ENCODE assay signal across 37 cellular contexts in genomic region chr2:5970347-5970746, GRCh38.
"Had no signal": no experiment of that assay in that cellular context is flagged by ENCODE, and none has a peak within 500 bp of the region (broad histone marks: within the 10 kb centered on the region; RNA-seq: fewer than 3 reads in every experiment).

No MANE protein-coding gene starts in this region.

- H3K4me3 ChIP-seq: adrenal gland, ascending aorta, body of pancreas, breast epithelium, cardiac muscle cell had no signal

- H3K36me3 Mint-ChIP-seq: activated naive CD4-positive, alpha-beta T cell treated with anti-CD3 and anti-CD28 coated beads, Interleukin-2, amount 10 ng/mL, durations not matched to agents 7 days and 5 days; activated naive CD4-positive, alpha-beta T cell treated with anti-CD3 and anti-CD28 coated beads, Interleukin-2, amount 50 U/mL, for 24 hours; activated naive CD8-positive, alpha-beta T cell; activated naive CD8-positive, alpha-beta T cell treated with anti-CD3 and anti-CD28 coated beads for 36 hours; activated naive CD8-positive, alpha-beta T cell treated with anti-CD3 and anti-CD28 coated beads, Interleukin-2, amount 10 ng/mL, durations not matched to agents 7 days and 5 days had no signal

- H3K9me3 Mint-ChIP-seq: activated naive CD4-positive, alpha-beta T cell treated with anti-CD3 and anti-CD28 coated beads for 36 hours; activated naive CD8-positive, alpha-beta T cell treated with anti-CD3 and anti-CD28 coated beads for 36 hours; activated T-helper 1 cell treated with anti-CD3 and anti-CD28 coated beads, Interleukin-12 subunit alpha, Interleukin-12 subunit beta, Interleukin-2, Interleukin-4 antibody, amounts not matched to agents 30 ng/mL and 10 ng/mL and 1 ng/mL, durations not matched to agents 14 hours and 24 hours and 36 hours; activated T-helper 17 cell treated with anti-CD3 and anti-CD28 coated beads, Interleukin-2, amount 50 U/mL, for 72 hours had no signal

- H3K4me1 Mint-ChIP-seq: activated naive CD4-positive, alpha-beta T cell treated with anti-CD3 and anti-CD28 coated beads, Interleukin-2, amount 10 ng/mL, durations not matched to agents 7 days and 5 days; activated naive CD4-positive, alpha-beta T cell treated with anti-CD3 and anti-CD28 coated beads, Interleukin-2, amount 50 U/mL, for 24 hours; activated naive CD8-positive, alpha-beta T cell treated with anti-CD3 and anti-CD28 coated beads for 36 hours; activated naive CD8-positive, alpha-beta T cell treated with anti-CD3 and anti-CD28 coated beads, Interleukin-2, amount 10 ng/mL, durations not matched to agents 7 days and 5 days; activated naive CD8-positive, alpha-beta T cell treated with anti-CD3 and anti-CD28 coated beads, Interleukin-2, amount 50 U/mL, for 24 hours; activated T-helper 17 cell treated with anti-CD3 and anti-CD28 coated beads, Interleukin-2, amount 50 U/mL, for 72 hours; central memory CD8-positive, alpha-beta T cell had no signal

- H3K27ac ChIP-seq: adrenal gland, ascending aorta, body of pancreas, brain microvascular endothelial cell, breast epithelium, cardiac muscle cell had no signal

- H3K36me3 ChIP-seq: adrenal gland, ascending aorta, brain microvascular endothelial cell, breast epithelium, cardiac muscle cell had no signal

- H3K27me3 Mint-ChIP-seq: activated naive CD4-positive, alpha-beta T cell treated with anti-CD3 and anti-CD28 coated beads, Interleukin-2, amount 10 ng/mL, durations not matched to agents 7 days and 5 days; activated naive CD4-positive, alpha-beta T cell treated with anti-CD3 and anti-CD28 coated beads, Interleukin-2, amount 50 U/mL, for 24 hours; activated naive CD8-positive, alpha-beta T cell; activated naive CD8-positive, alpha-beta T cell treated with anti-CD3 and anti-CD28 coated beads for 36 hours; activated naive CD8-positive, alpha-beta T cell treated with anti-CD3 and anti-CD28 coated beads, Interleukin-2, amount 10 ng/mL, durations not matched to agents 7 days and 5 days; activated naive CD8-positive, alpha-beta T cell treated with anti-CD3 and anti-CD28 coated beads, Interleukin-2, amount 50 U/mL, for 24 hours; activated T-helper 17 cell treated with anti-CD3 and anti-CD28 coated beads, Interleukin-2, amount 50 U/mL, for 72 hours; central memory CD8-positive, alpha-beta T cell had no signal

- H3K27me3 ChIP-seq: adrenal gland, ascending aorta, body of pancreas, brain microvascular endothelial cell, breast epithelium, cardiac muscle cell had no signal

- H3K4me1 ChIP-seq: adrenal gland, ascending aorta, body of pancreas, breast epithelium had no signal

- H3K4me3 Mint-ChIP-seq: activated naive CD4-positive, alpha-beta T cell treated with anti-CD3 and anti-CD28 coated beads for 36 hours; activated naive CD4-positive, alpha-beta T cell treated with anti-CD3 and anti-CD28 coated beads, Interleukin-2, amount 10 ng/mL, durations not matched to agents 7 days and 5 days; activated naive CD4-positive, alpha-beta T cell treated with anti-CD3 and anti-CD28 coated beads, Interleukin-2, amount 50 U/mL, for 24 hours; activated naive CD8-positive, alpha-beta T cell; activated naive CD8-positive, alpha-beta T cell treated with anti-CD3 and anti-CD28 coated beads for 36 hours; activated naive CD8-positive, alpha-beta T cell treated with anti-CD3 and anti-CD28 coated beads, Interleukin-2, amount 10 ng/mL, durations not matched to agents 7 days and 5 days; activated naive CD8-positive, alpha-beta T cell treated with anti-CD3 and anti-CD28 coated beads, Interleukin-2, amount 50 U/mL, for 24 hours; activated T-cell treated with anti-CD3 and anti-CD28 coated beads, Interleukin-2, amount 50 U/mL, for 4 hours; activated T-cell treated with anti-CD3 and anti-CD28 coated beads, Interleukin-2, amount 50 U/mL, for 72 hours; activated T-helper 1 cell treated with anti-CD3 and anti-CD28 coated beads, Interleukin-12 subunit alpha, Interleukin-12 subunit beta, Interleukin-2, Interleukin-4 antibody, amounts not matched to agents 30 ng/mL and 10 ng/mL and 1 ng/mL, durations not matched to agents 14 hours and 24 hours and 36 hours; activated T-helper 17 cell treated with anti-CD3 and anti-CD28 coated beads, Interleukin-2, amount 50 U/mL, for 72 hours; brain; central memory CD8-positive, alpha-beta T cell had no signal

- H3K9me3 ChIP-seq: adrenal gland, ascending aorta, body of pancreas, breast epithelium had no signal

- ATAC-seq: activated naive CD4-positive, alpha-beta T cell treated with anti-CD3 and anti-CD28 coated beads, Interleukin-2, amount 50 U/mL, for 72 hours; activated naive CD8-positive, alpha-beta T cell treated with anti-CD3 and anti-CD28 coated beads, Interleukin-2, amount 50 U/mL, for 24 hours; activated T-cell treated with anti-CD3 and anti-CD28 coated beads, Interleukin-2, amount 50 U/mL, for 4 hours; activated T-cell treated with anti-CD3 and anti-CD28 coated beads, Interleukin-2, amount 50 U/mL, for 72 hours; activated T-helper 17 cell treated with anti-CD3 and anti-CD28 coated beads, Interleukin-2, amount 50 U/mL, for 72 hours; body of pancreas had no signal

- H3K27ac Mint-ChIP-seq: activated naive CD4-positive, alpha-beta T cell treated with anti-CD3 and anti-CD28 coated beads for 36 hours; activated naive CD4-positive, alpha-beta T cell treated with anti-CD3 and anti-CD28 coated beads, Interleukin-2, amount 10 ng/mL, durations not matched to agents 7 days and 5 days; activated naive CD4-positive, alpha-beta T cell treated with anti-CD3 and anti-CD28 coated beads, Interleukin-2, amount 50 U/mL, for 24 hours; activated naive CD4-positive, alpha-beta T cell treated with anti-CD3 and anti-CD28 coated beads, Interleukin-2, amount 50 U/mL, for 72 hours; activated naive CD8-positive, alpha-beta T cell; activated naive CD8-positive, alpha-beta T cell treated with anti-CD3 and anti-CD28 coated beads for 36 hours; activated naive CD8-positive, alpha-beta T cell treated with anti-CD3 and anti-CD28 coated beads, Interleukin-2, amount 10 ng/mL, durations not matched to agents 7 days and 5 days; activated naive CD8-positive, alpha-beta T cell treated with anti-CD3 and anti-CD28 coated beads, Interleukin-2, amount 50 U/mL, for 24 hours; activated T-cell treated with anti-CD3 and anti-CD28 coated beads, Interleukin-2, amount 50 U/mL, for 72 hours; activated T-helper 1 cell treated with anti-CD3 and anti-CD28 coated beads, Interleukin-12 subunit alpha, Interleukin-12 subunit beta, Interleukin-2, Interleukin-4 antibody, amounts not matched to agents 30 ng/mL and 10 ng/mL and 1 ng/mL, durations not matched to agents 14 hours and 24 hours and 36 hours; activated T-helper 17 cell treated with anti-CD3 and anti-CD28 coated beads, Interleukin-2, amount 50 U/mL, for 72 hours; activated T-helper 2 cell treated with anti-CD3 and anti-CD28 coated beads, Interferon-gamma antibody, Interleukin-2, Interleukin-4, amounts not matched to agents 10 μg/mL and 5 μg/mL and 100 μg/mL, durations not matched to agents 14 hours and 24 hours and 36 hours had no signal

- DNase-seq: activated effector memory CD4-positive, alpha-beta T cell treated with anti-CD3 and anti-CD28 coated beads, Interleukin-2, amount 50 U/mL, for 16 hours; activated effector memory CD4-positive, alpha-beta T cell treated with Interleukin-2 at 50 U/mL for 16 hours; activated gamma-delta T cell; activated gamma-delta T cell treated with Interleukin-2 at 50 U/mL for 16 hours; activated naive CD4-positive, alpha-beta T cell; activated naive CD4-positive, alpha-beta T cell treated with anti-CD3 and anti-CD28 coated beads for 36 hours; activated naive CD4-positive, alpha-beta T cell treated with anti-CD3 and anti-CD28 coated beads, Interleukin-2, amount 10 ng/mL, durations not matched to agents 7 days and 5 days; activated naive CD4-positive, alpha-beta T cell treated with anti-CD3 and anti-CD28 coated beads, Interleukin-2, amount 50 U/mL, for 16 hours; activated naive CD4-positive, alpha-beta T cell treated with Interleukin-2 at 50 U/mL for 16 hours; activated naive CD8-positive, alpha-beta T cell treated with anti-CD3 and anti-CD28 coated beads for 36 hours; activated naive CD8-positive, alpha-beta T cell treated with anti-CD3 and anti-CD28 coated beads, Interleukin-2, amount 10 ng/mL, durations not matched to agents 7 days and 5 days; activated naive CD8-positive, alpha-beta T cell treated with anti-CD3 and anti-CD28 coated beads, Interleukin-2, amount 50 U/mL, for 24 hours; activated T-cell treated with anti-CD3 and anti-CD28 coated beads, Interleukin-2, amount 50 U/mL, for 1 hour; activated T-cell treated with anti-CD3 and anti-CD28 coated beads, Interleukin-2, amount 50 U/mL, for 4 hours; activated T-cell treated with anti-CD3 and anti-CD28 coated beads, Interleukin-2, amount 50 U/mL, for 48 hours; activated T-cell treated with anti-CD3 and anti-CD28 coated beads, Interleukin-2, amount 50 U/mL, for 72 hours; adrenal gland; amniotic stem cell; amygdala; anterior cingulate cortex; aorta; body of pancreas; brain microvascular endothelial cell; caudate nucleus; central memory CD4-positive, alpha-beta T cell; cerebellar nuclear complex had no signal
